2 cellular contexts compared by ENCODE assay signal in the genomic region with DNA sequence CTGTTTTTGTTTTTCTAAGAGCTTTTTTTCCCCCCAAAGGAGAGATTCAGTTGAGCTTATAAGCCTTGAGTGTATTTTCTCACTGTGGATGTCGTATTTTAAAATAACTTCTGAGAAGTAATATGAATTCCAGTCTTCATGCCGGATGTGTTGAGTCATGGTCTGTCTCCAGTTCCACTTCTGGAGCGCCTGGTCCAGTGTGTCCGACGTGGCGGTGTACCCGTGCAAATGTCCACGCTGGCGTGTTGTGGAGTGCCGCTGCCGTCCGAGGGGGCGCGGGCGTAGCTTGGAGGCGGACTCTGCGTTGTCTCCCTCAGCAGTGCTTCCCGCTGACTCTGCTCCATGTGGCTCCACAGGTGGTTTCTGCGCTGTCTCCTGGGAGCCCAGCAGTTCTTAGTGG.
TF ChIP-seq lines count a peak whose summit lies in the region.

No MANE protein-coding gene starts in this region.

TF ChIP-seq in SK-N-SH treated with all-trans-retinoic acid at 6 μM for 48 hours, 23 proteins besides CTCF, POLR2A, EP300 and RAD21 (continued from another document):
- TF ChIP-seq, protein P1, sequence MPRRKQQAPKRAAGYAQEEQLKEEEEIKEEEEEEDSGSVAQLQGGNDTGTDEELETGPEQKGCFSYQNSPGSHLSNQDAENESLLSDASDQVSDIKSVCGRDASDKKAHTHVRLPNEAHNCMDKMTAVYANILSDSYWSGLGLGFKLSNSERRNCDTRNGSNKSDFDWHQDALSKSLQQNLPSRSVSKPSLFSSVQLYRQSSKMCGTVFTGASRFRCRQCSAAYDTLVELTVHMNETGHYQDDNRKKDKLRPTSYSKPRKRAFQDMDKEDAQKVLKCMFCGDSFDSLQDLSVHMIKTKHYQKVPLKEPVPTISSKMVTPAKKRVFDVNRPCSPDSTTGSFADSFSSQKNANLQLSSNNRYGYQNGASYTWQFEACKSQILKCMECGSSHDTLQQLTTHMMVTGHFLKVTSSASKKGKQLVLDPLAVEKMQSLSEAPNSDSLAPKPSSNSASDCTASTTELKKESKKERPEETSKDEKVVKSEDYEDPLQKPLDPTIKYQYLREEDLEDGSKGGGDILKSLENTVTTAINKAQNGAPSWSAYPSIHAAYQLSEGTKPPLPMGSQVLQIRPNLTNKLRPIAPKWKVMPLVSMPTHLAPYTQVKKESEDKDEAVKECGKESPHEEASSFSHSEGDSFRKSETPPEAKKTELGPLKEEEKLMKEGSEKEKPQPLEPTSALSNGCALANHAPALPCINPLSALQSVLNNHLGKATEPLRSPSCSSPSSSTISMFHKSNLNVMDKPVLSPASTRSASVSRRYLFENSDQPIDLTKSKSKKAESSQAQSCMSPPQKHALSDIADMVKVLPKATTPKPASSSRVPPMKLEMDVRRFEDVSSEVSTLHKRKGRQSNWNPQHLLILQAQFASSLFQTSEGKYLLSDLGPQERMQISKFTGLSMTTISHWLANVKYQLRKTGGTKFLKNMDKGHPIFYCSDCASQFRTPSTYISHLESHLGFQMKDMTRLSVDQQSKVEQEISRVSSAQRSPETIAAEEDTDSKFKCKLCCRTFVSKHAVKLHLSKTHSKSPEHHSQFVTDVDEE (CRISPR knock-in tag; IDR thresholded peaks at IDR 0.05): no peak
- TF ChIP-seq, protein P2, sequence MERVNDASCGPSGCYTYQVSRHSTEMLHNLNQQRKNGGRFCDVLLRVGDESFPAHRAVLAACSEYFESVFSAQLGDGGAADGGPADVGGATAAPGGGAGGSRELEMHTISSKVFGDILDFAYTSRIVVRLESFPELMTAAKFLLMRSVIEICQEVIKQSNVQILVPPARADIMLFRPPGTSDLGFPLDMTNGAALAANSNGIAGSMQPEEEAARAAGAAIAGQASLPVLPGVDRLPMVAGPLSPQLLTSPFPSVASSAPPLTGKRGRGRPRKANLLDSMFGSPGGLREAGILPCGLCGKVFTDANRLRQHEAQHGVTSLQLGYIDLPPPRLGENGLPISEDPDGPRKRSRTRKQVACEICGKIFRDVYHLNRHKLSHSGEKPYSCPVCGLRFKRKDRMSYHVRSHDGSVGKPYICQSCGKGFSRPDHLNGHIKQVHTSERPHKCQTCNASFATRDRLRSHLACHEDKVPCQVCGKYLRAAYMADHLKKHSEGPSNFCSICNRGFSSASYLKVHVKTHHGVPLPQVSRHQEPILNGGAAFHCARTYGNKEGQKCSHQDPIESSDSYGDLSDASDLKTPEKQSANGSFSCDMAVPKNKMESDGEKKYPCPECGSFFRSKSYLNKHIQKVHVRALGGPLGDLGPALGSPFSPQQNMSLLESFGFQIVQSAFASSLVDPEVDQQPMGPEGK (CRISPR knock-in tag; IDR thresholded peaks at IDR 0.05; ENCODE audit: borderline replicate concordance): no peak
- TF ChIP-seq ISL1 (CRISPR knock-in tag; IDR thresholded peaks at IDR 0.05) (no peak), OSR1 (CRISPR knock-in tag; IDR thresholded peaks at IDR 0.05) (no peak), PPARA (CRISPR knock-in tag; IDR thresholded peaks at IDR 0.05; ENCODE audit: borderline replicate concordance) (no peak), ESRRG (CRISPR knock-in tag; IDR thresholded peaks at IDR 0.05) (no peak), ZNF70 (CRISPR knock-in tag; IDR thresholded peaks at IDR 0.05) (no peak), ZC3H10 (CRISPR knock-in tag; IDR thresholded peaks at IDR 0.05) (no peak), ARNTL (CRISPR knock-in tag; IDR thresholded peaks at IDR 0.05; ENCODE audit: borderline replicate concordance, low read depth) (no peak), BACH2 (CRISPR knock-in tag; IDR thresholded peaks at IDR 0.05; ENCODE audit: borderline replicate concordance) (no peak), GLIS3 (CRISPR knock-in tag; IDR thresholded peaks at IDR 0.05) (no peak)
- TF ChIP-seq, protein P3, sequence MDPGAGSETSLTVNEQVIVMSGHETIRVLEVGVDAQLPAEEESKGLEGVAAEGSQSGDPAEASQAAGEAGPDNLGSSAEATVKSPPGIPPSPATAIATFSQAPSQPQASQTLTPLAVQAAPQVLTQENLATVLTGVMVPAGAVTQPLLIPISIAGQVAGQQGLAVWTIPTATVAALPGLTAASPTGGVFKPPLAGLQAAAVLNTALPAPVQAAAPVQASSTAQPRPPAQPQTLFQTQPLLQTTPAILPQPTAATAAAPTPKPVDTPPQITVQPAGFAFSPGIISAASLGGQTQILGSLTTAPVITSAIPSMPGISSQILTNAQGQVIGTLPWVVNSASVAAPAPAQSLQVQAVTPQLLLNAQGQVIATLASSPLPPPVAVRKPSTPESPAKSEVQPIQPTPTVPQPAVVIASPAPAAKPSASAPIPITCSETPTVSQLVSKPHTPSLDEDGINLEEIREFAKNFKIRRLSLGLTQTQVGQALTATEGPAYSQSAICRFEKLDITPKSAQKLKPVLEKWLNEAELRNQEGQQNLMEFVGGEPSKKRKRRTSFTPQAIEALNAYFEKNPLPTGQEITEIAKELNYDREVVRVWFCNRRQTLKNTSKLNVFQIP (CRISPR knock-in tag; IDR thresholded peaks at IDR 0.05; ENCODE audit: borderline replicate concordance, low read depth): no peak
- TF ChIP-seq, protein P4, sequence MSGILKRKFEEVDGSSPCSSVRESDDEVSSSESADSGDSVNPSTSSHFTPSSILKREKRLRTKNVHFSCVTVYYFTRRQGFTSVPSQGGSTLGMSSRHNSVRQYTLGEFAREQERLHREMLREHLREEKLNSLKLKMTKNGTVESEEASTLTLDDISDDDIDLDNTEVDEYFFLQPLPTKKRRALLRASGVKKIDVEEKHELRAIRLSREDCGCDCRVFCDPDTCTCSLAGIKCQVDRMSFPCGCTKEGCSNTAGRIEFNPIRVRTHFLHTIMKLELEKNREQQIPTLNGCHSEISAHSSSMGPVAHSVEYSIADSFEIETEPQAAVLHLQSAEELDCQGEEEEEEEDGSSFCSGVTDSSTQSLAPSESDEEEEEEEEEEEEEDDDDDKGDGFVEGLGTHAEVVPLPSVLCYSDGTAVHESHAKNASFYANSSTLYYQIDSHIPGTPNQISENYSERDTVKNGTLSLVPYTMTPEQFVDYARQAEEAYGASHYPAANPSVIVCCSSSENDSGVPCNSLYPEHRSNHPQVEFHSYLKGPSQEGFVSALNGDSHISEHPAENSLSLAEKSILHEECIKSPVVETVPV (CRISPR knock-in tag; IDR thresholded peaks at IDR 0.05): no peak

TF ChIP-seq in SK-N-SH, 30 proteins besides CTCF, POLR2A, EP300 and RAD21 (continued from another document):
- TF ChIP-seq, protein P5, sequence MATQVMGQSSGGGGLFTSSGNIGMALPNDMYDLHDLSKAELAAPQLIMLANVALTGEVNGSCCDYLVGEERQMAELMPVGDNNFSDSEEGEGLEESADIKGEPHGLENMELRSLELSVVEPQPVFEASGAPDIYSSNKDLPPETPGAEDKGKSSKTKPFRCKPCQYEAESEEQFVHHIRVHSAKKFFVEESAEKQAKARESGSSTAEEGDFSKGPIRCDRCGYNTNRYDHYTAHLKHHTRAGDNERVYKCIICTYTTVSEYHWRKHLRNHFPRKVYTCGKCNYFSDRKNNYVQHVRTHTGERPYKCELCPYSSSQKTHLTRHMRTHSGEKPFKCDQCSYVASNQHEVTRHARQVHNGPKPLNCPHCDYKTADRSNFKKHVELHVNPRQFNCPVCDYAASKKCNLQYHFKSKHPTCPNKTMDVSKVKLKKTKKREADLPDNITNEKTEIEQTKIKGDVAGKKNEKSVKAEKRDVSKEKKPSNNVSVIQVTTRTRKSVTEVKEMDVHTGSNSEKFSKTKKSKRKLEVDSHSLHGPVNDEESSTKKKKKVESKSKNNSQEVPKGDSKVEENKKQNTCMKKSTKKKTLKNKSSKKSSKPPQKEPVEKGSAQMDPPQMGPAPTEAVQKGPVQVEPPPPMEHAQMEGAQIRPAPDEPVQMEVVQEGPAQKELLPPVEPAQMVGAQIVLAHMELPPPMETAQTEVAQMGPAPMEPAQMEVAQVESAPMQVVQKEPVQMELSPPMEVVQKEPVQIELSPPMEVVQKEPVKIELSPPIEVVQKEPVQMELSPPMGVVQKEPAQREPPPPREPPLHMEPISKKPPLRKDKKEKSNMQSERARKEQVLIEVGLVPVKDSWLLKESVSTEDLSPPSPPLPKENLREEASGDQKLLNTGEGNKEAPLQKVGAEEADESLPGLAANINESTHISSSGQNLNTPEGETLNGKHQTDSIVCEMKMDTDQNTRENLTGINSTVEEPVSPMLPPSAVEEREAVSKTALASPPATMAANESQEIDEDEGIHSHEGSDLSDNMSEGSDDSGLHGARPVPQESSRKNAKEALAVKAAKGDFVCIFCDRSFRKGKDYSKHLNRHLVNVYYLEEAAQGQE (IDR thresholded peaks at IDR 0.05; ENCODE audit: low read depth, low read length): no peak
- TF ChIP-seq SIN3A (IDR thresholded peaks at IDR 0.05; ENCODE audit: borderline replicate concordance, low read depth, low read length) (no peak), MAX (IDR thresholded peaks at IDR 0.05; ENCODE audit: low read depth) (no peak)
